Comparison of ENCODE assay signal across 1 cellular context in genomic region chr12:49967042-49967776, GRCh38.
TF ChIP-seq lines count a peak whose summit lies in the region.

No MANE protein-coding gene starts in this region.

TF ChIP-seq in HepG2, 621 proteins besides CTCF, POLR2A, EP300 and RAD21 (continued from another document and continues in another):
- TF ChIP-seq HNF1A (IDR thresholded peaks at IDR 0.05; ENCODE audit: low read depth): no peak
- 0 out of 2 replicates have a peak, but pooled peaks have one; percentile 28 for TF ChIP-seq HNF1A (CRISPR knock-in tag; IDR thresholded peaks at IDR 0.05; ENCODE audit: borderline replicate concordance)
- TF ChIP-seq PITX1 (CRISPR knock-in tag; IDR thresholded peaks at IDR 0.05): peak; percentile 20; the same call in 1 of the 2 replicates
- TF ChIP-seq, protein P1, sequence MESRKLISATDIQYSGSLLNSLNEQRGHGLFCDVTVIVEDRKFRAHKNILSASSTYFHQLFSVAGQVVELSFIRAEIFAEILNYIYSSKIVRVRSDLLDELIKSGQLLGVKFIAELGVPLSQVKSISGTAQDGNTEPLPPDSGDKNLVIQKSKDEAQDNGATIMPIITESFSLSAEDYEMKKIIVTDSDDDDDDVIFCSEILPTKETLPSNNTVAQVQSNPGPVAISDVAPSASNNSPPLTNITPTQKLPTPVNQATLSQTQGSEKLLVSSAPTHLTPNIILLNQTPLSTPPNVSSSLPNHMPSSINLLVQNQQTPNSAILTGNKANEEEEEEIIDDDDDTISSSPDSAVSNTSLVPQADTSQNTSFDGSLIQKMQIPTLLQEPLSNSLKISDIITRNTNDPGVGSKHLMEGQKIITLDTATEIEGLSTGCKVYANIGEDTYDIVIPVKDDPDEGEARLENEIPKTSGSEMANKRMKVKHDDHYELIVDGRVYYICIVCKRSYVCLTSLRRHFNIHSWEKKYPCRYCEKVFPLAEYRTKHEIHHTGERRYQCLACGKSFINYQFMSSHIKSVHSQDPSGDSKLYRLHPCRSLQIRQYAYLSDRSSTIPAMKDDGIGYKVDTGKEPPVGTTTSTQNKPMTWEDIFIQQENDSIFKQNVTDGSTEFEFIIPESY (CRISPR knock-in tag; IDR thresholded peaks at IDR 0.05): 0 out of 2 replicates have a peak, but pooled peaks have one; percentile 11
- no peak for TF ChIP-seq PRPF4 (IDR thresholded peaks at IDR 0.05; ENCODE audit: low read depth, low read length, poor library complexity, severe bottlenecking)
- 0 out of 2 replicates have a peak, but pooled peaks have one; percentile 51 for TF ChIP-seq KLF11 (CRISPR knock-in tag; IDR thresholded peaks at IDR 0.05)
- peak; percentile 59; the same call in 1 of the 2 replicates for TF ChIP-seq ZBTB38 (CRISPR knock-in tag; IDR thresholded peaks at IDR 0.05)
- no peak for TF ChIP-seq ZNF577 (CRISPR knock-in tag; IDR thresholded peaks at IDR 0.05; ENCODE audit: borderline replicate concordance, low read depth)
- TF ChIP-seq ZNF580 (CRISPR knock-in tag; IDR thresholded peaks at IDR 0.05; ENCODE audit: borderline replicate concordance, low read depth): 0 out of 2 replicates have a peak, but pooled peaks have one; percentile 14
- no peak for TF ChIP-seq TCF7L2 (IDR thresholded peaks at IDR 0.05; ENCODE audit: low read depth, low read length)
- TF ChIP-seq RBM22 (optimal IDR thresholded peaks at IDR 0.05; ENCODE audit: low read length): no peak
- 0 out of 2 replicates have a peak, but pooled peaks have one; percentile 57 for TF ChIP-seq ZFP62 (CRISPR knock-in tag; IDR thresholded peaks at IDR 0.05)
- no peak for TF ChIP-seq FOXA3 (CRISPR knock-in tag; IDR thresholded peaks at IDR 0.05)
- no peak for TF ChIP-seq NFRKB (IDR thresholded peaks at IDR 0.05)
- TF ChIP-seq, protein P2, sequence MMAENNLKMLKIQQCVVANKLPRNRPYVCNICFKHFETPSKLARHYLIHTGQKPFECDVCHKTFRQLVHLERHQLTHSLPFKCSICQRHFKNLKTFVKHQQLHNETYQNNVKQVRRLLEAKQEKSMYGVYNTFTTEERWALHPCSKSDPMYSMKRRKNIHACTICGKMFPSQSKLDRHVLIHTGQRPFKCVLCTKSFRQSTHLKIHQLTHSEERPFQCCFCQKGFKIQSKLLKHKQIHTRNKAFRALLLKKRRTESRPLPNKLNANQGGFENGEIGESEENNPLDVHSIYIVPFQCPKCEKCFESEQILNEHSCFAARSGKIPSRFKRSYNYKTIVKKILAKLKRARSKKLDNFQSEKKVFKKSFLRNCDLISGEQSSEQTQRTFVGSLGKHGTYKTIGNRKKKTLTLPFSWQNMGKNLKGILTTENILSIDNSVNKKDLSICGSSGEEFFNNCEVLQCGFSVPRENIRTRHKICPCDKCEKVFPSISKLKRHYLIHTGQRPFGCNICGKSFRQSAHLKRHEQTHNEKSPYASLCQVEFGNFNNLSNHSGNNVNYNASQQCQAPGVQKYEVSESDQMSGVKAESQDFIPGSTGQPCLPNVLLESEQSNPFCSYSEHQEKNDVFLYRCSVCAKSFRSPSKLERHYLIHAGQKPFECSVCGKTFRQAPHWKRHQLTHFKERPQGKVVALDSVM (CRISPR knock-in tag; IDR thresholded peaks at IDR 0.05): peak; percentile 49; the same call in 1 of the 2 replicates
- no peak; the same call in 1 of the 2 replicates for TF ChIP-seq HNRNPL (IDR thresholded peaks at IDR 0.05; ENCODE audit: low read depth, low read length)
- 0 out of 2 replicates have a peak, but pooled peaks have one; percentile 8 for TF ChIP-seq HDAC2 (CRISPR knock-in tag; IDR thresholded peaks at IDR 0.05)
- TF ChIP-seq, protein P3, sequence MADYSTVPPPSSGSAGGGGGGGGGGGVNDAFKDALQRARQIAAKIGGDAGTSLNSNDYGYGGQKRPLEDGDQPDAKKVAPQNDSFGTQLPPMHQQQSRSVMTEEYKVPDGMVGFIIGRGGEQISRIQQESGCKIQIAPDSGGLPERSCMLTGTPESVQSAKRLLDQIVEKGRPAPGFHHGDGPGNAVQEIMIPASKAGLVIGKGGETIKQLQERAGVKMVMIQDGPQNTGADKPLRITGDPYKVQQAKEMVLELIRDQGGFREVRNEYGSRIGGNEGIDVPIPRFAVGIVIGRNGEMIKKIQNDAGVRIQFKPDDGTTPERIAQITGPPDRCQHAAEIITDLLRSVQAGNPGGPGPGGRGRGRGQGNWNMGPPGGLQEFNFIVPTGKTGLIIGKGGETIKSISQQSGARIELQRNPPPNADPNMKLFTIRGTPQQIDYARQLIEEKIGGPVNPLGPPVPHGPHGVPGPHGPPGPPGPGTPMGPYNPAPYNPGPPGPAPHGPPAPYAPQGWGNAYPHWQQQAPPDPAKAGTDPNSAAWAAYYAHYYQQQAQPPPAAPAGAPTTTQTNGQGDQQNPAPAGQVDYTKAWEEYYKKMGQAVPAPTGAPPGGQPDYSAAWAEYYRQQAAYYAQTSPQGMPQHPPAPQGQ (CRISPR knock-in tag; IDR thresholded peaks at IDR 0.05; ENCODE audit: borderline replicate concordance): peak; percentile 59; the same call in 1 of the 2 replicates
- TF ChIP-seq CCDC6 (CRISPR knock-in tag; IDR thresholded peaks at IDR 0.05): no peak
- TF ChIP-seq SIN3B (IDR thresholded peaks at IDR 0.05; ENCODE audit: low read length): no peak
- TF ChIP-seq ZNF7 (CRISPR knock-in tag; IDR thresholded peaks at IDR 0.05): no peak
- TF ChIP-seq DPF2 (CRISPR knock-in tag; IDR thresholded peaks at IDR 0.05; ENCODE audit: borderline replicate concordance, low read depth): no peak
- TF ChIP-seq ATM (IDR thresholded peaks at IDR 0.05; ENCODE audit: borderline replicate concordance): no peak
- TF ChIP-seq ZNF160 (CRISPR knock-in tag; IDR thresholded peaks at IDR 0.05): no peak; the same call in 1 of the 2 replicates
- TF ChIP-seq ARID4A (CRISPR knock-in tag; IDR thresholded peaks at IDR 0.05; ENCODE audit: borderline replicate concordance): peak; percentile 23; the same call in 1 of the 2 replicates
- TF ChIP-seq MIXL1 (CRISPR knock-in tag; IDR thresholded peaks at IDR 0.05): 0 out of 2 replicates have a peak, but pooled peaks have one; percentile 26
- 0 out of 2 replicates have a peak, but pooled peaks have one; percentile 7 for TF ChIP-seq GMEB1 (CRISPR knock-in tag; IDR thresholded peaks at IDR 0.05; ENCODE audit: borderline replicate concordance)
- 0 out of 2 replicates have a peak, but pooled peaks have one; percentile 60 for TF ChIP-seq ZFP41 (CRISPR knock-in tag; IDR thresholded peaks at IDR 0.05; ENCODE audit: borderline replicate concordance)
- TF ChIP-seq ZNF549 (CRISPR knock-in tag; IDR thresholded peaks at IDR 0.05): no peak
- TF ChIP-seq SRSF9 (IDR thresholded peaks at IDR 0.05; ENCODE audit: borderline replicate concordance, insufficient read depth, low read depth, low read length, poor library complexity, severe bottlenecking): no peak
- TF ChIP-seq ZNF275 (CRISPR knock-in tag; IDR thresholded peaks at IDR 0.05; ENCODE audit: borderline replicate concordance): 0 out of 2 replicates have a peak, but pooled peaks have one; percentile 25
- TF ChIP-seq ZNF260 (CRISPR knock-in tag; IDR thresholded peaks at IDR 0.05; ENCODE audit: borderline replicate concordance, low read depth): no peak
- no peak for TF ChIP-seq PAWR (CRISPR knock-in tag; IDR thresholded peaks at IDR 0.05; ENCODE audit: borderline replicate concordance)
- no peak for TF ChIP-seq CEBPB (IDR thresholded peaks at IDR 0.05; ENCODE audit: borderline replicate concordance, low read depth, low read length)
- TF ChIP-seq HMGA1 (CRISPR knock-in tag; conservative IDR thresholded peaks at IDR 0.05): no peak
- no peak for TF ChIP-seq ZNF124 (CRISPR knock-in tag; IDR thresholded peaks at IDR 0.05)
- TF ChIP-seq EHMT2 (IDR thresholded peaks at IDR 0.05; ENCODE audit: borderline replicate concordance, low read depth, low read length): peak; percentile 56; the same call in 1 of the 2 replicates
- no peak for TF ChIP-seq GATAD1 (CRISPR knock-in tag; IDR thresholded peaks at IDR 0.05)
- TF ChIP-seq ZNF709 (CRISPR knock-in tag; IDR thresholded peaks at IDR 0.05): 0 out of 2 replicates have a peak, but pooled peaks have one; percentile 6
- TF ChIP-seq GTF3A (CRISPR knock-in tag; conservative IDR thresholded peaks at IDR 0.05): 0 out of 2 replicates have a peak, but pooled peaks have one; percentile 62
- TF ChIP-seq, protein P4, sequence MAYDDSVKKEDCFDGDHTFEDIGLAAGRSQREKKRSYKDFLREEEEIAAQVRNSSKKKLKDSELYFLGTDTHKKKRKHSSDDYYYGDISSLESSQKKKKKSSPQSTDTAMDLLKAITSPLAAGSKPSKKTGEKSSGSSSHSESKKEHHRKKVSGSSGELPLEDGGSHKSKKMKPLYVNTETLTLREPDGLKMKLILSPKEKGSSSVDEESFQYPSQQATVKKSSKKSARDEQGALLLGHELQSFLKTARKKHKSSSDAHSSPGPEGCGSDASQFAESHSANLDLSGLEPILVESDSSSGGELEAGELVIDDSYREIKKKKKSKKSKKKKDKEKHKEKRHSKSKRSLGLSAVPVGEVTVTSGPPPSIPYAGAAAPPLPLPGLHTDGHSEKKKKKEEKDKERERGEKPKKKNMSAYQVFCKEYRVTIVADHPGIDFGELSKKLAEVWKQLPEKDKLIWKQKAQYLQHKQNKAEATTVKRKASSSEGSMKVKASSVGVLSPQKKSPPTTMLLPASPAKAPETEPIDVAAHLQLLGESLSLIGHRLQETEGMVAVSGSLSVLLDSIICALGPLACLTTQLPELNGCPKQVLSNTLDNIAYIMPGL (CRISPR knock-in tag; IDR thresholded peaks at IDR 0.05; ENCODE audit: borderline replicate concordance in 1 of 2, low read depth in 1 of 2): peak; percentile 77 to 96
